Comparison of ENCODE assay signal across 17 cellular contexts in genomic region chr3:50637945-50638344, GRCh38. TPM values are rescaled to one million over a fixed set of nuclear protein-coding genes. Genes with fewer than 3 reads are reported as not detected.
A peak's percentile ranks its signal among the peaks of the same experiment; 100 is the strongest.
DNase-seq lines count a peak whose midpoint lies in the region; ATAC-seq and TF ChIP-seq lines count a peak whose summit lies in the region.
"Had no signal": no experiment of that assay in that cellular context is flagged by ENCODE, and none has a peak within 500 bp of the region (broad histone marks: within the 10 kb centered on the region; RNA-seq: fewer than 3 reads in every experiment).

No MANE protein-coding gene starts in this region.

- no peak overlapping the region for H3K4me2 ChIP-seq in mammary epithelial cell (ENCODE audit: insufficient read depth, low read depth, low read length)
- H3K4me2 ChIP-seq: GM23338 had no signal

- H3K79me2 ChIP-seq in mammary epithelial cell (ENCODE audit: insufficient read depth, low read length): peaks cover 69% of the 10 kb centered on the region

- no peak overlapping the region for H2AFZ ChIP-seq in mammary epithelial cell (ENCODE audit: low read depth, low read length)
- H2AFZ ChIP-seq: GM23338 had no signal

- H3K27ac ChIP-seq in right cardiac atrium (ENCODE audit: low read length) (no peak overlapping the region), mammary epithelial cell (ENCODE audit: insufficient read depth, low read depth, low read length) (no peak overlapping the region), upper lobe of left lung (no peak overlapping the region)
- H3K27ac ChIP-seq: colonic mucosa, testis had no signal

- H3K27ac Mint-ChIP-seq in stimulated activated naive CD8-positive, alpha-beta T cell treated with anti-CD3 and anti-CD28 coated beads, Interleukin-15, Interleukin-2, amounts not matched to agents 100 ng/mL and 50 ng/mL, for 24 hours: peak overlapping the region; percentile 80
- H3K27ac Mint-ChIP-seq in activated T-helper 2 cell treated with anti-CD3 and anti-CD28 coated beads, Interferon-gamma antibody, Interleukin-2, Interleukin-4, amounts not matched to agents 10 μg/mL and 5 μg/mL and 100 μg/mL, durations not matched to agents 14 hours and 24 hours and 36 hours: peak overlapping the region; percentile 85
- H3K27ac Mint-ChIP-seq: GM23338 had no signal

- H3K27me3 ChIP-seq in right cardiac atrium (ENCODE audit: control insufficient read depth, insufficient read depth): no peaks in the 10 kb centered on the region
- H3K27me3 ChIP-seq in mammary epithelial cell (ENCODE audit: insufficient read depth, low read length): no peaks in the 10 kb centered on the region
- H3K27me3 ChIP-seq in upper lobe of left lung: no peaks in the 10 kb centered on the region
- H3K27me3 ChIP-seq: colonic mucosa, testis had no signal

- H3K9me3 ChIP-seq in right cardiac atrium (ENCODE audit: control insufficient read depth, low read length): no peaks in the 10 kb centered on the region
- H3K9me3 ChIP-seq in mammary epithelial cell (replicated peaks; ENCODE audit: insufficient read depth, low read length): no peaks in the 10 kb centered on the region
- H3K9me3 ChIP-seq in upper lobe of left lung: no peaks in the 10 kb centered on the region
- H3K9me3 ChIP-seq: colonic mucosa, testis had no signal

- no peaks in the 10 kb centered on the region for H3K27me3 Mint-ChIP-seq in stimulated activated naive CD8-positive, alpha-beta T cell treated with anti-CD3 and anti-CD28 coated beads, Interleukin-15, Interleukin-2, amounts not matched to agents 100 ng/mL and 50 ng/mL, for 24 hours
- no peaks in the 10 kb centered on the region for H3K27me3 Mint-ChIP-seq in activated T-helper 2 cell treated with anti-CD3 and anti-CD28 coated beads, Interferon-gamma antibody, Interleukin-2, Interleukin-4, amounts not matched to agents 10 μg/mL and 5 μg/mL and 100 μg/mL, durations not matched to agents 14 hours and 24 hours and 36 hours (ENCODE audit: low read depth)

- CTCF ChIA-PET in mammary epithelial cell (lab: Charles Lee; ENCODE audit: low non-redundant PET): no interaction called here

- TF ChIP-seq CTCF in mammary epithelial cell (conservative IDR thresholded peaks at IDR 0.05 in 1 of 2, IDR thresholded peaks at IDR 0.05 in 1 of 2; ENCODE audit: extremely low read depth in 1 of 2, insufficient read depth in 1 of 2, low read depth in 1 of 2, low read length in 2 of 2): no peak
- TF ChIP-seq CTCF in upper lobe of left lung (IDR thresholded peaks at IDR 0.05): no peak

- in situ Hi-C loops in mammary epithelial cell (cut with MboI; ENCODE audit: low sequenced_read_pairs in 2 of 2): no loop called here

- H4K20me1 ChIP-seq in mammary epithelial cell (ENCODE audit: insufficient read depth, low read length): no peaks in the 10 kb centered on the region

- dilution Hi-C loops in mammary epithelial cell (cut with HindIII; ENCODE audit: low sequenced_read_pairs): no loop called here

- H3K36me3 ChIP-seq in mammary epithelial cell (ENCODE audit: insufficient read depth, low read length) (peaks cover 16% of the 10 kb centered on the region), upper lobe of left lung (peaks cover 5 to 33% (median 31%) of the 10 kb centered on the region in 4 donors)
- H3K36me3 ChIP-seq: colonic mucosa had no signal

- DNase-seq in stimulated activated naive CD8-positive, alpha-beta T cell treated with anti-CD3 and anti-CD28 coated beads, Interleukin-15, Interleukin-2, amounts not matched to agents 100 U/mL and 50 U/mL, for 24 hours: no peak
- DNase-seq in activated T-helper 2 cell treated with anti-CD3 and anti-CD28 coated beads, Interferon-gamma antibody, Interleukin-2, Interleukin-4, amounts not matched to agents 10 μg/mL and 5 μg/mL and 100 μg/mL, durations not matched to agents 14 hours and 24 hours and 36 hours (ENCODE audit: low spot score): no peak
- no peak for DNase-seq in right cardiac atrium
- DNase-seq in mammary epithelial cell: no peak
- no peak for DNase-seq in NCI-H226
- no peak for DNase-seq in upper lobe of left lung
- DNase-seq: activated CD4-positive, CD25-positive, alpha-beta regulatory T cell treated with anti-CD3 and anti-CD28 coated beads, Interleukin-2, amount 50 U/mL, for 72 hours; colonic mucosa; NCI-H1092 treated with DMSO at 0.1 percent for 48 hours; NCI-H2171; stimulated activated CD4-positive, alpha-beta T cell treated with anti-CD3 and anti-CD28 coated beads, Interleukin-1b, Interleukin-23, amount 100 ng/mL, for 48 hours; testis had no signal

- WGBS in right cardiac atrium: 74% methylated on average over 3 of the region's 3 CpGs
- WGBS in mammary epithelial cell (ENCODE audit: low coverage, missing lambda C conversion rate): 95% methylated on average over 2 of the region's 3 CpGs
- 68 to 81% methylated on average over 3 of the region's 3 CpGs for WGBS in upper lobe of left lung, 2 donors

- TF ChIP-seq POLR2A in upper lobe of left lung (IDR thresholded peaks at IDR 0.05): no peak

- no peak for ATAC-seq in stimulated activated naive CD8-positive, alpha-beta T cell treated with anti-CD3 and anti-CD28 coated beads, Interleukin-15, Interleukin-2, amounts not matched to agents 100 U/mL and 50 U/mL, for 24 hours
- peak; percentile 4 to 7 for ATAC-seq in right cardiac atrium
- no peak for ATAC-seq in upper lobe of left lung (ENCODE audit: low FRiP score in 2 of 2)
- no peak for ATAC-seq in GM18870 (IDR thresholded peaks at IDR 0.05; ENCODE audit: unreplicated experiment)

- H3K4me3 Mint-ChIP-seq in stimulated activated naive CD8-positive, alpha-beta T cell treated with anti-CD3 and anti-CD28 coated beads, Interleukin-15, Interleukin-2, amounts not matched to agents 100 ng/mL and 50 ng/mL, for 24 hours: no peak overlapping the region
- no peak overlapping the region for H3K4me3 Mint-ChIP-seq in activated T-helper 2 cell treated with anti-CD3 and anti-CD28 coated beads, Interferon-gamma antibody, Interleukin-2, Interleukin-4, amounts not matched to agents 10 μg/mL and 5 μg/mL and 100 μg/mL, durations not matched to agents 14 hours and 24 hours and 36 hours (ENCODE audit: low read depth)
- H3K4me3 Mint-ChIP-seq: GM23338 had no signal

- no peak for TF ChIP-seq EP300 in upper lobe of left lung (IDR thresholded peaks at IDR 0.05)

- BruUV-seq in mammary epithelial cell (replicated peaks; lab: Mats Ljungman, UMichigan): no TSS peak

- intact Hi-C loops in activated T-helper 2 cell treated with anti-CD3 and anti-CD28 coated beads, Interferon-gamma antibody, Interleukin-2, Interleukin-4, amounts not matched to agents 10 μg/mL and 5 μg/mL and 100 μg/mL, durations not matched to agents 14 hours and 24 hours and 36 hours (cut with micrococcal nuclease): no loop called here
- intact Hi-C loops in right cardiac atrium (cut with DNase I) (no loop called here), mammary epithelial cell (cut with micrococcal nuclease) (no loop called here)

- peaks cover 6% of the 10 kb centered on the region for H3K4me1 ChIP-seq in right cardiac atrium (ENCODE audit: control insufficient read depth, insufficient read depth, low read length)
- H3K4me1 ChIP-seq in mammary epithelial cell (ENCODE audit: insufficient read depth, low read length): peaks cover 31% of the 10 kb centered on the region
- H3K4me1 ChIP-seq in upper lobe of left lung: peaks cover 0 to 24% (median 9%) of the 10 kb centered on the region in 4 donors
- H3K4me1 ChIP-seq: colonic mucosa, testis had no signal

- H3K4me3 ChIP-seq in right cardiac atrium (ENCODE audit: low read length): no peak overlapping the region
- no peak overlapping the region for H3K4me3 ChIP-seq in mammary epithelial cell (replicated peaks in 1 of 3; ENCODE audit: insufficient read depth in 1 of 3, low read depth in 2 of 3, low read length in 3 of 3)
- no peak overlapping the region for H3K4me3 ChIP-seq in upper lobe of left lung
- H3K4me3 ChIP-seq: colonic mucosa, GM23338, testis had no signal

- H3K9me3 Mint-ChIP-seq in stimulated activated naive CD8-positive, alpha-beta T cell treated with anti-CD3 and anti-CD28 coated beads, Interleukin-15, Interleukin-2, amounts not matched to agents 100 ng/mL and 50 ng/mL, for 24 hours: no peaks in the 10 kb centered on the region
- H3K9me3 Mint-ChIP-seq in activated T-helper 2 cell treated with anti-CD3 and anti-CD28 coated beads, Interferon-gamma antibody, Interleukin-2, Interleukin-4, amounts not matched to agents 10 μg/mL and 5 μg/mL and 100 μg/mL, durations not matched to agents 14 hours and 24 hours and 36 hours: no peaks in the 10 kb centered on the region
- H3K9me3 Mint-ChIP-seq: GM23338 had no signal

- H3K9ac ChIP-seq in mammary epithelial cell (ENCODE audit: insufficient read depth, low read length): no peak overlapping the region

- peaks cover 42% of the 10 kb centered on the region for H3K36me3 Mint-ChIP-seq in stimulated activated naive CD8-positive, alpha-beta T cell treated with anti-CD3 and anti-CD28 coated beads, Interleukin-15, Interleukin-2, amounts not matched to agents 100 ng/mL and 50 ng/mL, for 24 hours (ENCODE audit: low read depth)
- peaks cover 63% of the 10 kb centered on the region for H3K36me3 Mint-ChIP-seq in activated T-helper 2 cell treated with anti-CD3 and anti-CD28 coated beads, Interferon-gamma antibody, Interleukin-2, Interleukin-4, amounts not matched to agents 10 μg/mL and 5 μg/mL and 100 μg/mL, durations not matched to agents 14 hours and 24 hours and 36 hours (ENCODE audit: low read depth)

- peaks cover 64% of the 10 kb centered on the region for H3K4me1 Mint-ChIP-seq in stimulated activated naive CD8-positive, alpha-beta T cell treated with anti-CD3 and anti-CD28 coated beads, Interleukin-15, Interleukin-2, amounts not matched to agents 100 ng/mL and 50 ng/mL, for 24 hours (ENCODE audit: low read depth)
- H3K4me1 Mint-ChIP-seq in activated T-helper 2 cell treated with anti-CD3 and anti-CD28 coated beads, Interferon-gamma antibody, Interleukin-2, Interleukin-4, amounts not matched to agents 10 μg/mL and 5 μg/mL and 100 μg/mL, durations not matched to agents 14 hours and 24 hours and 36 hours (ENCODE audit: low read depth): peaks cover 42% of the 10 kb centered on the region

RNA-seq across cellular contexts. Expression of gene MAPKAPK3, which starts 21.0 kb away (rescaled TPM):
- total RNA-seq in activated T-helper 2 cell treated with anti-CD3 and anti-CD28 coated beads, Interferon-gamma antibody, Interleukin-2, Interleukin-4, amounts not matched to agents 10 μg/mL and 5 μg/mL and 100 μg/mL, durations not matched to agents 14 hours and 24 hours and 36 hours: 178 and 190 TPM in 2 replicates
- total RNA-seq in right cardiac atrium: 100 to 1,000 TPM; 167 to 260 (median 225) TPM
- polyA plus RNA-seq in right cardiac atrium: 181 TPM
- total RNA-seq in mammary epithelial cell: 100 to 1,000 TPM in 1 of 2 donors, 10 to 100 TPM in 1; 94.9 to 138 TPM
- 259 TPM for polyA plus RNA-seq in mammary epithelial cell
- 258 TPM for polyA minus RNA-seq in mammary epithelial cell
- 100 to 1,000 TPM in 1 of 6 donors, 10 to 100 TPM in 5; 30.2 to 102 (median 70.1) TPM for total RNA-seq in upper lobe of left lung

RNA-seq across cellular contexts. Expression of gene CISH, which starts 26.4 kb away (rescaled TPM):
- total RNA-seq in activated T-helper 2 cell treated with anti-CD3 and anti-CD28 coated beads, Interferon-gamma antibody, Interleukin-2, Interleukin-4, amounts not matched to agents 10 μg/mL and 5 μg/mL and 100 μg/mL, durations not matched to agents 14 hours and 24 hours and 36 hours: 351 and 355 TPM in 2 replicates
- 10 to 100 TPM in 3 of 4 donors, 1 to 10 TPM in 1; 9.1 to 27.8 (median 11.2) TPM for total RNA-seq in right cardiac atrium
- 8.0 TPM for polyA plus RNA-seq in right cardiac atrium
- 1 to 10 TPM; 1.8 to 2.8 TPM for total RNA-seq in mammary epithelial cell
- 3.6 TPM for polyA plus RNA-seq in mammary epithelial cell
- 8.8 TPM for polyA minus RNA-seq in mammary epithelial cell
- 10 to 100 TPM; 35.8 to 66.9 (median 43.1) TPM for total RNA-seq in upper lobe of left lung
- polyA plus RNA-seq: neural cell had no signal

RNA-seq across cellular contexts. Expression of gene DOCK3, which starts 36.8 kb away (rescaled TPM):
- total RNA-seq in activated T-helper 2 cell treated with anti-CD3 and anti-CD28 coated beads, Interferon-gamma antibody, Interleukin-2, Interleukin-4, amounts not matched to agents 10 μg/mL and 5 μg/mL and 100 μg/mL, durations not matched to agents 14 hours and 24 hours and 36 hours: 1.1 and 1.4 TPM in 2 replicates
- total RNA-seq in right cardiac atrium (1 to 10 TPM; 4.1 to 5.2 (median 4.6) TPM), mammary epithelial cell (under 1 TPM; 0.17 to 0.38 TPM), upper lobe of left lung (1 to 10 TPM in 2 of 6 donors, under 1 TPM in 4; 0.15 to 3.1 (median 0.88) TPM)
- polyA plus RNA-seq in right cardiac atrium (1.9 TPM), mammary epithelial cell (0.08 TPM)
- polyA minus RNA-seq in mammary epithelial cell: not detected
- total RNA-seq: lung microvascular endothelial cell had no signal

Comparison
In these comparisons a context has a peak if more than half of its experiments do, and no peak if none do; other contexts are left out.
1. ATAC-seq: peak in right cardiac atrium (2 of 2); none in stimulated activated naive CD8-positive, alpha-beta T cell treated with anti-CD3 and anti-CD28 coated beads, Interleukin-15, Interleukin-2, amounts not matched to agents 100 U/mL and 50 U/mL, for 24 hours (single experiment), upper lobe of left lung (0 of 2) and GM18870 (single experiment).